ENCODE assay signal across 8 cellular contexts in genomic region chr5:149358818-149359217, GRCh38.
DNase-seq lines count a peak whose midpoint lies in the region; ATAC-seq and TF ChIP-seq lines count a peak whose summit lies in the region.

No MANE protein-coding gene starts in this region.

- TF ChIP-seq CTCF in RWPE2 (IDR thresholded peaks at IDR 0.05; ENCODE audit: poor library complexity, severe bottlenecking) (no peak), epithelial cell of esophagus (IDR thresholded peaks at IDR 0.05; ENCODE audit: insufficient read depth, low read depth, low read length, missing control alignments) (no peak), retinal pigment epithelial cell (conservative IDR thresholded peaks at IDR 0.05; ENCODE audit: low read depth, low read length) (no peak)

- no peak for ATAC-seq in RWPE2 (ENCODE audit: low read depth)
- no peak for ATAC-seq in HG03097 (IDR thresholded peaks at IDR 0.05; ENCODE audit: low FRiP score, unreplicated experiment)
- no peak for ATAC-seq in GM19324 (IDR thresholded peaks at IDR 0.05; ENCODE audit: low FRiP score, unreplicated experiment)

- in situ Hi-C loops in HAP-1 (cut with MboI; ENCODE audit: low sequenced_read_pairs), result no loop called here

- no peaks in the 10 kb centered on the region for H3K27me3 ChIP-seq in HAP-1 (ENCODE audit: low read depth)
- H3K27me3 ChIP-seq in RWPE2 (ENCODE audit: insufficient read depth, poor library complexity, severe bottlenecking), result no peaks in the 10 kb centered on the region

- H3K9me3 ChIP-seq in HAP-1 (no peaks in the 10 kb centered on the region), RWPE2 (ENCODE audit: severe bottlenecking) (no peaks in the 10 kb centered on the region)

- H3K36me3 ChIP-seq in HAP-1 (replicated peaks) (peaks cover 18% of the 10 kb centered on the region), RWPE2 (ENCODE audit: low read depth) (peaks cover 14% of the 10 kb centered on the region)

- H3K4me3 ChIP-seq in HAP-1 (peak overlapping the region; percentile 73), RWPE2 (ENCODE audit: severe bottlenecking) (peak overlapping the region; percentile 77), epithelial cell of esophagus (ENCODE audit: low read length) (peak overlapping the region; percentile 79), retinal pigment epithelial cell (ENCODE audit: low read length) (peak overlapping the region; percentile 80)

- H3K4me1 ChIP-seq in HAP-1, result 0 out of 2 replicates have a peak, but pooled peaks cover 3% of the 10 kb centered on the region
- peaks cover 5% of the 10 kb centered on the region for H3K4me1 ChIP-seq in RWPE2 (ENCODE audit: insufficient read depth, poor library complexity, severe bottlenecking)

- no peak for DNase-seq in HAP-1 (ENCODE audit: low spot score in 2 of 2)
- no peak for DNase-seq in RWPE2 (ENCODE audit: low spot score)
- no peak for DNase-seq in epithelial cell of esophagus (ENCODE audit: low read depth)
- DNase-seq in retinal pigment epithelial cell (ENCODE audit: low read depth), result no peak
- DNase-seq in HPDE6-E6E7 (ENCODE audit: extremely low spot score), result no peak
- no peak for DNase-seq in C1 segment of cervical spinal cord (lab: John Stamatoyannopoulos, UW)

- H3K27ac ChIP-seq in RWPE2 (ENCODE audit: poor library complexity, severe bottlenecking), result no peak overlapping the region
